Comparison of ENCODE assay signal across 1 cellular context in the genomic region with DNA sequence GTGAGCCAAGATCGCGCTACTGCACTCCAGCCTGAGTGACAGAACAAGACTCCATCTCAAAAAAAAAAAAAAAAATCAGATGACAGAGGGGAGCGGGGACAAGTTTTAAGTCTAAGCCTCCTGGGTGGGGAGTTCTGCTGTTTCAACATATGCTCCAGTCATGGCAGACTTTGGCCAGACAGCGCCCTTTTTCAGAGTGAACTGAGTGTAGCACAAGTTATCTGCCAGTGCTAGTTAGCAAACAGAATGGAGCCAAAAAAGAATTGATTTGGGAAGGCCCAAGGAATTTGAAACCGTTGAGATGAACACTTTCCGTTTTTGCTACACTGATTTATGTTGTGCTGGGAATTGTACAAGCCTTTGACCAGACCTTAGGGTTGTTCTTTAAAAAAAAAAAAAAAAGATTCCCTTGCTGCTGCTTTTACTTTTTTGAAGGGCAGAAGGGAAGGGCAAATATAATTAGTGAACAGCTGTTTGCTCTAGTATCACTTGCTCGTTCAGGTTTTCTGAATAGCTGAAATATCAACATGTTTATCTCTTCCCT.
A peak's percentile ranks its signal among the peaks of the same experiment; 100 is the strongest.
TF ChIP-seq lines count a peak whose summit lies in the region.

No MANE protein-coding gene starts in this region.

TF ChIP-seq in HepG2, 621 proteins besides CTCF, POLR2A, EP300 and RAD21 (continued from another document and continues in another):
- TF ChIP-seq, protein P1, sequence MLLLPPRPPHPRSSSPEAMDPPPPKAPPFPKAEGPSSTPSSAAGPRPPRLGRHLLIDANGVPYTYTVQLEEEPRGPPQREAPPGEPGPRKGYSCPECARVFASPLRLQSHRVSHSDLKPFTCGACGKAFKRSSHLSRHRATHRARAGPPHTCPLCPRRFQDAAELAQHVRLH (CRISPR knock-in tag; IDR thresholded peaks at IDR 0.05; ENCODE audit: borderline replicate concordance, low read depth), result no peak
- TF ChIP-seq SMC3 (IDR thresholded peaks at IDR 0.05; ENCODE audit: low read length) (no peak), PHB2 (IDR thresholded peaks at IDR 0.05; ENCODE audit: partially characterized antibody) (no peak), ZC3H13 (CRISPR knock-in tag; IDR thresholded peaks at IDR 0.05) (no peak), MED1 (CRISPR knock-in tag; IDR thresholded peaks at IDR 0.05) (peak; percentile 43), FOXP1 (IDR thresholded peaks at IDR 0.05) (no peak), FOXP1 (CRISPR knock-in tag; IDR thresholded peaks at IDR 0.05) (0 out of 2 replicates have a peak, but pooled peaks have one; percentile 17), SRSF9 (IDR thresholded peaks at IDR 0.05; ENCODE audit: borderline replicate concordance, insufficient read depth, low read depth, low read length, poor library complexity, severe bottlenecking) (no peak), SMYD3 (CRISPR knock-in tag; IDR thresholded peaks at IDR 0.05) (no peak), LCORL (IDR thresholded peaks at IDR 0.05) (peak; percentile 68), LCORL (CRISPR knock-in tag; IDR thresholded peaks at IDR 0.05) (peak; percentile 83), ONECUT2 (CRISPR knock-in tag; IDR thresholded peaks at IDR 0.05) (peak; percentile 66), HNRNPLL (IDR thresholded peaks at IDR 0.05; ENCODE audit: low read depth, low read length, poor library complexity, severe bottlenecking) (no peak), TAF15 (IDR thresholded peaks at IDR 0.05; ENCODE audit: low read depth, low read length, poor library complexity, severe bottlenecking) (no peak), TARDBP (CRISPR knock-in tag; IDR thresholded peaks at IDR 0.05) (no peak), ZNF430 (CRISPR knock-in tag; IDR thresholded peaks at IDR 0.05) (no peak), ZSCAN20 (CRISPR knock-in tag; IDR thresholded peaks at IDR 0.05; ENCODE audit: borderline replicate concordance) (no peak), POGZ (CRISPR knock-in tag; IDR thresholded peaks at IDR 0.05) (no peak), ZNF563 (CRISPR knock-in tag; IDR thresholded peaks at IDR 0.05) (no peak), NFYC (CRISPR knock-in tag; IDR thresholded peaks at IDR 0.05) (no peak), KAT7 (CRISPR knock-in tag; IDR thresholded peaks at IDR 0.05; ENCODE audit: borderline replicate concordance) (no peak), ZBTB42 (CRISPR knock-in tag; IDR thresholded peaks at IDR 0.05) (no peak), TBP (CRISPR knock-in tag; IDR thresholded peaks at IDR 0.05) (no peak), PHF21A (CRISPR knock-in tag; IDR thresholded peaks at IDR 0.05) (peak; percentile 82), FIP1L1 (IDR thresholded peaks at IDR 0.05; ENCODE audit: borderline replicate concordance, insufficient read depth, low read depth, low read length) (no peak), ARNT (IDR thresholded peaks at IDR 0.05) (no peak), ZFX (CRISPR knock-in tag; IDR thresholded peaks at IDR 0.05; ENCODE audit: low read depth) (0 out of 2 replicates have a peak, but pooled peaks have one; percentile 4), RXRB (CRISPR knock-in tag; IDR thresholded peaks at IDR 0.05; ENCODE audit: borderline replicate concordance) (0 out of 2 replicates have a peak, but pooled peaks have one; percentile 26), ZNF816 (CRISPR knock-in tag; IDR thresholded peaks at IDR 0.05; ENCODE audit: borderline replicate concordance) (no peak), ZNF572 (CRISPR knock-in tag; IDR thresholded peaks at IDR 0.05) (no peak)
- TF ChIP-seq, protein P2, sequence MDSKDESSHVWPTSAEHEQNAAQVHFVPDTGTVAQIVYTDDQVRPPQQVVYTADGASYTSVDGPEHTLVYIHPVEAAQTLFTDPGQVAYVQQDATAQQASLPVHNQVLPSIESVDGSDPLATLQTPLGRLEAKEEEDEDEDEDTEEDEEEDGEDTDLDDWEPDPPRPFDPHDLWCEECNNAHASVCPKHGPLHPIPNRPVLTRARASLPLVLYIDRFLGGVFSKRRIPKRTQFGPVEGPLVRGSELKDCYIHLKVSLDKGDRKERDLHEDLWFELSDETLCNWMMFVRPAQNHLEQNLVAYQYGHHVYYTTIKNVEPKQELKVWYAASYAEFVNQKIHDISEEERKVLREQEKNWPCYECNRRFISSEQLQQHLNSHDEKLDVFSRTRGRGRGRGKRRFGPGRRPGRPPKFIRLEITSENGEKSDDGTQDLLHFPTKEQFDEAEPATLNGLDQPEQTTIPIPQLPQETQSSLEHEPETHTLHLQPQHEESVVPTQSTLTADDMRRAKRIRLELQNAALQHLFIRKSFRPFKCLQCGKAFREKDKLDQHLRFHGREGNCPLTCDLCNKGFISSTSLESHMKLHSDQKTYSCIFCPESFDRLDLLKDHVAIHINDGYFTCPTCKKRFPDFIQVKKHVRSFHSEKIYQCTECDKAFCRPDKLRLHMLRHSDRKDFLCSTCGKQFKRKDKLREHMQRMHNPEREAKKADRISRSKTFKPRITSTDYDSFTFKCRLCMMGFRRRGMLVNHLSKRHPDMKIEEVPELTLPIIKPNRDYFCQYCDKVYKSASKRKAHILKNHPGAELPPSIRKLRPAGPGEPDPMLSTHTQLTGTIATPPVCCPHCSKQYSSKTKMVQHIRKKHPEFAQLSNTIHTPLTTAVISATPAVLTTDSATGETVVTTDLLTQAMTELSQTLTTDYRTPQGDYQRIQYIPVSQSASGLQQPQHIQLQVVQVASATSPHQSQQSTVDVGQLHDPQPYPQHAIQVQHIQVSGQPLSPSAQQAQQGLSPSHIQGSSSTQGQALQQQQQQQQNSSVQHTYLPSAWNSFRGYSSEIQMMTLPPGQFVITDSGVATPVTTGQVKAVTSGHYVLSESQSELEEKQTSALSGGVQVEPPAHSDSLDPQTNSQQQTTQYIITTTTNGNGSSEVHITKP (CRISPR knock-in tag; IDR thresholded peaks at IDR 0.05; ENCODE audit: low read depth), result no peak
- TF ChIP-seq, protein P3, sequence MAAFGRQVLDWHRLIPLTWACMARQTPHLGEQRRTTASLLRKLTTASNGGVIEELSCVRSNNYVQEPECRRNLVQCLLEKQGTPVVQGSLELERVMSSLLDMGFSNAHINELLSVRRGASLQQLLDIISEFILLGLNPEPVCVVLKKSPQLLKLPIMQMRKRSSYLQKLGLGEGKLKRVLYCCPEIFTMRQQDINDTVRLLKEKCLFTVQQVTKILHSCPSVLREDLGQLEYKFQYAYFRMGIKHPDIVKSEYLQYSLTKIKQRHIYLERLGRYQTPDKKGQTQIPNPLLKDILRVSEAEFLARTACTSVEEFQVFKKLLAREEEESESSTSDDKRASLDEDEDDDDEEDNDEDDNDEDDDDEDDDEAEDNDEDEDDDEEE (CRISPR knock-in tag; IDR thresholded peaks at IDR 0.05), result no peak
- TF ChIP-seq, protein P4, sequence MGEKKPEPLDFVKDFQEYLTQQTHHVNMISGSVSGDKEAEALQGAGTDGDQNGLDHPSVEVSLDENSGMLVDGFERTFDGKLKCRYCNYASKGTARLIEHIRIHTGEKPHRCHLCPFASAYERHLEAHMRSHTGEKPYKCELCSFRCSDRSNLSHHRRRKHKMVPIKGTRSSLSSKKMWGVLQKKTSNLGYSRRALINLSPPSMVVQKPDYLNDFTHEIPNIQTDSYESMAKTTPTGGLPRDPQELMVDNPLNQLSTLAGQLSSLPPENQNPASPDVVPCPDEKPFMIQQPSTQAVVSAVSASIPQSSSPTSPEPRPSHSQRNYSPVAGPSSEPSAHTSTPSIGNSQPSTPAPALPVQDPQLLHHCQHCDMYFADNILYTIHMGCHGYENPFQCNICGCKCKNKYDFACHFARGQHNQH (CRISPR knock-in tag; IDR thresholded peaks at IDR 0.05), result 0 out of 2 replicates have a peak, but pooled peaks have one; percentile 24
- TF ChIP-seq, protein P5, sequence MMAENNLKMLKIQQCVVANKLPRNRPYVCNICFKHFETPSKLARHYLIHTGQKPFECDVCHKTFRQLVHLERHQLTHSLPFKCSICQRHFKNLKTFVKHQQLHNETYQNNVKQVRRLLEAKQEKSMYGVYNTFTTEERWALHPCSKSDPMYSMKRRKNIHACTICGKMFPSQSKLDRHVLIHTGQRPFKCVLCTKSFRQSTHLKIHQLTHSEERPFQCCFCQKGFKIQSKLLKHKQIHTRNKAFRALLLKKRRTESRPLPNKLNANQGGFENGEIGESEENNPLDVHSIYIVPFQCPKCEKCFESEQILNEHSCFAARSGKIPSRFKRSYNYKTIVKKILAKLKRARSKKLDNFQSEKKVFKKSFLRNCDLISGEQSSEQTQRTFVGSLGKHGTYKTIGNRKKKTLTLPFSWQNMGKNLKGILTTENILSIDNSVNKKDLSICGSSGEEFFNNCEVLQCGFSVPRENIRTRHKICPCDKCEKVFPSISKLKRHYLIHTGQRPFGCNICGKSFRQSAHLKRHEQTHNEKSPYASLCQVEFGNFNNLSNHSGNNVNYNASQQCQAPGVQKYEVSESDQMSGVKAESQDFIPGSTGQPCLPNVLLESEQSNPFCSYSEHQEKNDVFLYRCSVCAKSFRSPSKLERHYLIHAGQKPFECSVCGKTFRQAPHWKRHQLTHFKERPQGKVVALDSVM (CRISPR knock-in tag; IDR thresholded peaks at IDR 0.05), result 0 out of 2 replicates have a peak, but pooled peaks have one; percentile 19
- TF ChIP-seq, protein P6, sequence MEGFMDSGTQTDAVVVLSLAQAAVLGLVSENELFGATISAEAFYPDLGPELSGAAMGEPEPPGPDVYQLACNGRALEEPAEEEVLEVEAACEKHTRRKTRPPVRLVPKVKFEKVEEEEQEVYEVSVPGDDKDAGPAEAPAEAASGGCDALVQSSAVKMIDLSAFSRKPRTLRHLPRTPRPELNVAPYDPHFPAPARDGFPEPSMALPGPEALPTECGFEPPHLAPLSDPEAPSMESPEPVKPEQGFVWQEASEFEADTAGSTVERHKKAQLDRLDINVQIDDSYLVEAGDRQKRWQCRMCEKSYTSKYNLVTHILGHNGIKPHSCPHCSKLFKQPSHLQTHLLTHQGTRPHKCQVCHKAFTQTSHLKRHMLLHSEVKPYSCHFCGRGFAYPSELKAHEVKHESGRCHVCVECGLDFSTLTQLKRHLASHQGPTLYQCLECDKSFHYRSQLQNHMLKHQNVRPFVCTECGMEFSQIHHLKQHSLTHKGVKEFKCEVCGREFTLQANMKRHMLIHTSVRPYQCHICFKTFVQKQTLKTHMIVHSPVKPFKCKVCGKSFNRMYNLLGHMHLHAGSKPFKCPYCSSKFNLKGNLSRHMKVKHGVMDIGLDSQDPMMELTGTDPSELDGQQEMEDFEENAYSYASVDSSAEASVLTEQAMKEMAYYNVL (CRISPR knock-in tag; IDR thresholded peaks at IDR 0.05; ENCODE audit: borderline replicate concordance), result no peak
- TF ChIP-seq, protein P7, sequence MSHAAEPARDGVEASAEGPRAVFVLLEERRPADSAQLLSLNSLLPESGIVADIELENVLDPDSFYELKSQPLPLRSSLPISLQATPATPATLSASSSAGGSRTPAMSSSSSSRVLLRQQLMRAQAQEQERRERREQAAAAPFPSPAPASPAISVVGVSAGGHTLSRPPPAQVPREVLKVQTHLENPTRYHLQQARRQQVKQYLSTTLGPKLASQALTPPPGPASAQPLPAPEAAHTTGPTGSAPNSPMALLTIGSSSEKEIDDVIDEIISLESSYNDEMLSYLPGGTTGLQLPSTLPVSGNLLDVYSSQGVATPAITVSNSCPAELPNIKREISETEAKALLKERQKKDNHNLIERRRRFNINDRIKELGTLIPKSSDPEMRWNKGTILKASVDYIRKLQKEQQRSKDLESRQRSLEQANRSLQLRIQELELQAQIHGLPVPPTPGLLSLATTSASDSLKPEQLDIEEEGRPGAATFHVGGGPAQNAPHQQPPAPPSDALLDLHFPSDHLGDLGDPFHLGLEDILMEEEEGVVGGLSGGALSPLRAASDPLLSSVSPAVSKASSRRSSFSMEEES (CRISPR knock-in tag; IDR thresholded peaks at IDR 0.05), result no peak
- TF ChIP-seq, protein P8, sequence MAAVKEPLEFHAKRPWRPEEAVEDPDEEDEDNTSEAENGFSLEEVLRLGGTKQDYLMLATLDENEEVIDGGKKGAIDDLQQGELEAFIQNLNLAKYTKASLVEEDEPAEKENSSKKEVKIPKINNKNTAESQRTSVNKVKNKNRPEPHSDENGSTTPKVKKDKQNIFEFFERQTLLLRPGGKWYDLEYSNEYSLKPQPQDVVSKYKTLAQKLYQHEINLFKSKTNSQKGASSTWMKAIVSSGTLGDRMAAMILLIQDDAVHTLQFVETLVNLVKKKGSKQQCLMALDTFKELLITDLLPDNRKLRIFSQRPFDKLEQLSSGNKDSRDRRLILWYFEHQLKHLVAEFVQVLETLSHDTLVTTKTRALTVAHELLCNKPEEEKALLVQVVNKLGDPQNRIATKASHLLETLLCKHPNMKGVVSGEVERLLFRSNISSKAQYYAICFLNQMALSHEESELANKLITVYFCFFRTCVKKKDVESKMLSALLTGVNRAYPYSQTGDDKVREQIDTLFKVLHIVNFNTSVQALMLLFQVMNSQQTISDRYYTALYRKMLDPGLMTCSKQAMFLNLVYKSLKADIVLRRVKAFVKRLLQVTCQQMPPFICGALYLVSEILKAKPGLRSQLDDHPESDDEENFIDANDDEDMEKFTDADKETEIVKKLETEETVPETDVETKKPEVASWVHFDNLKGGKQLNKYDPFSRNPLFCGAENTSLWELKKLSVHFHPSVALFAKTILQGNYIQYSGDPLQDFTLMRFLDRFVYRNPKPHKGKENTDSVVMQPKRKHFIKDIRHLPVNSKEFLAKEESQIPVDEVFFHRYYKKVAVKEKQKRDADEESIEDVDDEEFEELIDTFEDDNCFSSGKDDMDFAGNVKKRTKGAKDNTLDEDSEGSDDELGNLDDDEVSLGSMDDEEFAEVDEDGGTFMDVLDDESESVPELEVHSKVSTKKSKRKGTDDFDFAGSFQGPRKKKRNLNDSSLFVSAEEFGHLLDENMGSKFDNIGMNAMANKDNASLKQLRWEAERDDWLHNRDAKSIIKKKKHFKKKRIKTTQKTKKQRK (IDR thresholded peaks at IDR 0.05; ENCODE audit: low read length), result no peak
- TF ChIP-seq, protein P9, sequence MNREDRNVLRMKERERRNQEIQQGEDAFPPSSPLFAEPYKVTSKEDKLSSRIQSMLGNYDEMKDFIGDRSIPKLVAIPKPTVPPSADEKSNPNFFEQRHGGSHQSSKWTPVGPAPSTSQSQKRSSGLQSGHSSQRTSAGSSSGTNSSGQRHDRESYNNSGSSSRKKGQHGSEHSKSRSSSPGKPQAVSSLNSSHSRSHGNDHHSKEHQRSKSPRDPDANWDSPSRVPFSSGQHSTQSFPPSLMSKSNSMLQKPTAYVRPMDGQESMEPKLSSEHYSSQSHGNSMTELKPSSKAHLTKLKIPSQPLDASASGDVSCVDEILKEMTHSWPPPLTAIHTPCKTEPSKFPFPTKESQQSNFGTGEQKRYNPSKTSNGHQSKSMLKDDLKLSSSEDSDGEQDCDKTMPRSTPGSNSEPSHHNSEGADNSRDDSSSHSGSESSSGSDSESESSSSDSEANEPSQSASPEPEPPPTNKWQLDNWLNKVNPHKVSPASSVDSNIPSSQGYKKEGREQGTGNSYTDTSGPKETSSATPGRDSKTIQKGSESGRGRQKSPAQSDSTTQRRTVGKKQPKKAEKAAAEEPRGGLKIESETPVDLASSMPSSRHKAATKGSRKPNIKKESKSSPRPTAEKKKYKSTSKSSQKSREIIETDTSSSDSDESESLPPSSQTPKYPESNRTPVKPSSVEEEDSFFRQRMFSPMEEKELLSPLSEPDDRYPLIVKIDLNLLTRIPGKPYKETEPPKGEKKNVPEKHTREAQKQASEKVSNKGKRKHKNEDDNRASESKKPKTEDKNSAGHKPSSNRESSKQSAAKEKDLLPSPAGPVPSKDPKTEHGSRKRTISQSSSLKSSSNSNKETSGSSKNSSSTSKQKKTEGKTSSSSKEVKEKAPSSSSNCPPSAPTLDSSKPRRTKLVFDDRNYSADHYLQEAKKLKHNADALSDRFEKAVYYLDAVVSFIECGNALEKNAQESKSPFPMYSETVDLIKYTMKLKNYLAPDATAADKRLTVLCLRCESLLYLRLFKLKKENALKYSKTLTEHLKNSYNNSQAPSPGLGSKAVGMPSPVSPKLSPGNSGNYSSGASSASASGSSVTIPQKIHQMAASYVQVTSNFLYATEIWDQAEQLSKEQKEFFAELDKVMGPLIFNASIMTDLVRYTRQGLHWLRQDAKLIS (CRISPR knock-in tag; IDR thresholded peaks at IDR 0.05), result no peak
